ENCODE assay signal across 32 cellular contexts in genomic region chr4:15294832-15295231, GRCh38.
"Had no signal": no experiment of that assay in that cellular context is flagged by ENCODE, and none has a peak within 500 bp of the region (broad histone marks: within the 10 kb centered on the region; RNA-seq: fewer than 3 reads in every experiment).

No MANE protein-coding gene starts in this region.

- H3K27ac ChIP-seq: adrenal gland, body of pancreas, breast epithelium, Peyer's patch, RWPE1 had no signal

- H3K4me3 ChIP-seq: adrenal gland, body of pancreas, breast epithelium, MG63, Peyer's patch had no signal

- DNase-seq: activated CD4-positive, alpha-beta T cell treated with anti-CD3 and anti-CD28 coated beads for 36 hours; activated CD4-positive, alpha-beta T cell treated with anti-CD3 and anti-CD28 coated beads, Interleukin-2, amount 10 ng/mL, durations not matched to agents 7 days and 5 days; activated CD4-positive, alpha-beta T cell treated with anti-CD3 and anti-CD28 coated beads, Interleukin-2, amount 50 U/mL, for 48 hours; activated CD8-positive, alpha-beta T cell treated with anti-CD3 and anti-CD28 coated beads, Interleukin-2, amount 10 ng/mL, durations not matched to agents 7 days and 5 days; activated gamma-delta T cell treated with Interleukin-2 at 50 U/mL for 16 hours; activated naive CD4-positive, alpha-beta T cell treated with anti-CD3 and anti-CD28 coated beads for 36 hours; activated T-cell treated with anti-CD3 and anti-CD28 coated beads, Interleukin-2, amount 50 U/mL, for 24 hours; adrenal gland; body of pancreas; Karpas-422; KBM-7; MG63; NCI-H1048; NCI-H1436 treated with DMSO at 0.1 percent for 48 hours; NCI-H1694 treated with DMSO at 0.1 percent for 48 hours; NCI-H2029; NCI-H2171 treated with DMSO at 0.1 percent for 48 hours; NCI-H2227 treated with DMSO at 0.1 percent for 48 hours; NCI-H446; NCI-H510A treated with DMSO at 0.1 percent for 48 hours; NK-92 treated with Interleukin-12 subunit alpha and Interleukin-12 subunit beta, amount 100 ng/mL, for 24 hours; Peyer's patch; SIG-M5 had no signal

- H3K27me3 ChIP-seq: adrenal gland, body of pancreas, breast epithelium, MG63, Peyer's patch had no signal

- FAIRE-seq: astrocyte, TTC549 had no signal

- H3K9me3 ChIP-seq: adrenal gland, body of pancreas, breast epithelium, MG63, Peyer's patch had no signal

- H3K36me3 ChIP-seq: adrenal gland, breast epithelium, MG63, Peyer's patch had no signal

- ATAC-seq: activated CD4-positive, alpha-beta T cell treated with anti-CD3 and anti-CD28 coated beads for 36 hours; activated CD4-positive, CD25-positive, alpha-beta regulatory T cell treated with anti-CD3 and anti-CD28 coated beads, Interleukin-2, amount 50 U/mL, for 24 hours; activated CD8-positive, alpha-beta T cell treated with anti-CD3 and anti-CD28 coated beads, Interleukin-2, amount 10 ng/mL, durations not matched to agents 7 days and 5 days; activated naive CD4-positive, alpha-beta T cell treated with anti-CD3 and anti-CD28 coated beads, Interleukin-2, amount 50 U/mL, for 72 hours; body of pancreas; PC-3; Right ventricle myocardium inferior; WTC11 had no signal

- H3K4me1 ChIP-seq: adrenal gland, body of pancreas, breast epithelium, Peyer's patch had no signal
